21 cellular contexts compared by ENCODE assay signal in the genomic region with DNA sequence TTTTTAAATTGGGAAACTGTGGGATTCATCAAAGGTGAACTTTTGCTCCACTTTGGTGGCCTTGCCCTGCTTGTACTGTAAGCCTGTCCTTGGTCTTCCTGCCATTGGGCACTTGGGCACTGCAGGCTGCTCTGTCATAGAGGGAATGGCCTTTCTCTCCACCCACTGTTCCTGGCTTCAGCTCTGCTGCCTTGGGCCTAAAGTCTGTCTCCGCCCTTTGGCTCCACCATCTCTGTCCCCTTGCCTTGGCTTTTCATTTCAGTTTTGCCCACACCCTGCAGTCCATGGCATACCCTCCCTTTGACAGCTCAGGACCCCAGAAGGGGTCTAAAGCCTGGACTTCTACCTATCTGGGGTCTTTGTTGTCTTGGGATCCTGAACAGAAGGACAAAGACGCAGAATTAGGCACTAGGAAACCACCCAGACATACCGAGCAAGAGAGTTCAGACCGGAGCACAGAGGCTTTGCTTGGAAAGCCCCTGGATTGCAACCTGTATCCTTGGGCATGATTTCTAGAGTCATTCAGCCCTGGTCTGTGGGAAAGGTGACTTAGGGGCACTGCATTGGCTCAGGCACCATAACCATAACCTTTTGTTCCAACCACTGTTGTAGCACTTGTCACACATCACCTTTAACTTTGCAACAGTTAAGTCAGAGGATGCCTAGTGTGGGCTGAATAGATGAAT. TPM values are rescaled to one million over a fixed set of nuclear protein-coding genes. Genes with fewer than 3 reads are reported as not detected.
DNase-seq lines count a peak whose midpoint lies in the region; ATAC-seq and TF ChIP-seq lines count a peak whose summit lies in the region.
"Had no signal": no experiment of that assay in that cellular context is flagged by ENCODE, and none has a peak within 500 bp of the region (broad histone marks: within the 10 kb centered on the region; RNA-seq: fewer than 3 reads in every experiment).

No MANE protein-coding gene starts in this region.

- H3K36me3 Mint-ChIP-seq in HFFc6 (ENCODE audit: low read depth), result peaks cover 14% of the 10 kb centered on the region
- no peaks in the 10 kb centered on the region for H3K36me3 Mint-ChIP-seq in neural progenitor cell
- peaks cover 1 to 7% of the 10 kb centered on the region in 2 donors for H3K36me3 Mint-ChIP-seq in stimulated activated naive B cell treated with anti-CD40 and anti-IgM and Interleukin-4, amounts not matched to agents 10 μg/mL and 1 μg/mL and 100 μg/mL, for 72 hours

- no peaks in the 10 kb centered on the region for H3F3A ChIP-seq in neural progenitor cell (ENCODE audit: low read depth)

- no peak overlapping the region for H3K4me3 Mint-ChIP-seq in HFFc6
- H3K4me3 Mint-ChIP-seq in neural progenitor cell, result no peak overlapping the region
- H3K4me3 Mint-ChIP-seq in stimulated activated naive B cell treated with anti-CD40 and anti-IgM and Interleukin-4, amounts not matched to agents 10 μg/mL and 1 μg/mL and 100 μg/mL, for 72 hours, result no peak overlapping the region
- H3K4me3 Mint-ChIP-seq: CD14-positive monocyte, H9 had no signal

- TF ChIP-seq CTCF in HFFc6 (IDR thresholded peaks at IDR 0.05), result no peak
- TF ChIP-seq CTCF in colonic mucosa (IDR thresholded peaks at IDR 0.05), result no peak
- no peak for TF ChIP-seq CTCF in neural progenitor cell (IDR thresholded peaks at IDR 0.05)

- no peaks in the 10 kb centered on the region for H3K4me1 ChIP-seq in colonic mucosa
- peaks cover 4% of the 10 kb centered on the region for H3K4me1 ChIP-seq in neural progenitor cell
- H3K4me1 ChIP-seq in effector memory CD4-positive, alpha-beta T cell (ENCODE audit: control insufficient read depth, insufficient read depth, low read length, poor library complexity, severe bottlenecking), result no peaks in the 10 kb centered on the region
- H3K4me1 ChIP-seq: Caco-2 had no signal

- H3K9ac ChIP-seq in colonic mucosa (ENCODE audit: low read depth in 2 of 2, low read length in 2 of 2) (no peak overlapping the region), neural progenitor cell (no peak overlapping the region)

- H3K27me3 Mint-ChIP-seq in HFFc6 (ENCODE audit: insufficient read depth) (peaks cover 3% of the 10 kb centered on the region; the same call in 1 of the 2 replicates), neural progenitor cell (ENCODE audit: insufficient read depth, low read depth) (peaks cover 11% of the 10 kb centered on the region)
- peaks cover 25 to 38% of the 10 kb centered on the region in 2 donors for H3K27me3 Mint-ChIP-seq in stimulated activated naive B cell treated with anti-CD40 and anti-IgM and Interleukin-4, amounts not matched to agents 10 μg/mL and 1 μg/mL and 100 μg/mL, for 72 hours

- H3K36me3 ChIP-seq in colonic mucosa, result no peaks in the 10 kb centered on the region
- H3K36me3 ChIP-seq in neural progenitor cell, result no peaks in the 10 kb centered on the region
- H3K36me3 ChIP-seq in effector memory CD4-positive, alpha-beta T cell (ENCODE audit: control insufficient read depth, insufficient read depth, low read length), result no peaks in the 10 kb centered on the region

- no peaks in the 10 kb centered on the region for H4K20me1 ChIP-seq in neural progenitor cell (ENCODE audit: low read depth)

- no peak overlapping the region for H2AFZ ChIP-seq in neural progenitor cell (replicated peaks)

- ATAC-seq in stimulated activated naive B cell treated with anti-CD40 and anti-IgM and Interleukin-4, amounts not matched to agents 10 μg/mL and 1 μg/mL and 100 μg/mL, for 72 hours (replicated peaks), result peak; percentile 37 to 69

- H3K4me3 ChIP-seq in colonic mucosa, result no peak overlapping the region
- no peak overlapping the region for H3K4me3 ChIP-seq in neural progenitor cell
- no peak overlapping the region for H3K4me3 ChIP-seq in effector memory CD4-positive, alpha-beta T cell (ENCODE audit: insufficient read depth, low read depth, low read length, poor library complexity, severe bottlenecking)

- peaks cover 99% of the 10 kb centered on the region for H3K4me1 Mint-ChIP-seq in HFFc6 (ENCODE audit: low read depth)
- no peaks in the 10 kb centered on the region for H3K4me1 Mint-ChIP-seq in neural progenitor cell
- peaks cover 32 to 55% of the 10 kb centered on the region in 2 donors for H3K4me1 Mint-ChIP-seq in stimulated activated naive B cell treated with anti-CD40 and anti-IgM and Interleukin-4, amounts not matched to agents 10 μg/mL and 1 μg/mL and 100 μg/mL, for 72 hours

- DNase-seq in HFFc6 (no peak), colonic mucosa (peak; percentile 4), neural progenitor cell (ENCODE audit: low spot score) (no peak), A172 (ENCODE audit: low spot score) (no peak), CD1c-positive myeloid dendritic cell (ENCODE audit: extremely low spot score) (no peak)
- no peak for DNase-seq in stimulated activated naive B cell treated with anti-CD40 and anti-IgM and Interleukin-4, amounts not matched to agents 10 μg/mL and 1 μg/mL and 100 μg/mL, for 72 hours
- DNase-seq in effector memory CD4-positive, alpha-beta T cell, result no peak
- DNase-seq: AML-193, Caco-2, DMS153, GDM1, H9, NCI-H1048, NCI-H1436, NCI-H1930, NCI-H226, NCI-H82, RPMI8226, SHP77 treated with DMSO at 0.1 percent for 48 hours had no signal

- H3K79me2 ChIP-seq in neural progenitor cell (ENCODE audit: low read depth), result no peaks in the 10 kb centered on the region

- peaks cover 3% of the 10 kb centered on the region; the same call in 1 of the 2 replicates for H3K9me3 Mint-ChIP-seq in HFFc6
- peaks cover 6% of the 10 kb centered on the region for H3K9me3 Mint-ChIP-seq in neural progenitor cell
- no peaks in the 10 kb centered on the region for H3K9me3 Mint-ChIP-seq in stimulated activated naive B cell treated with anti-CD40 and anti-IgM and Interleukin-4, amounts not matched to agents 10 μg/mL and 1 μg/mL and 100 μg/mL, for 72 hours

- H3K4me2 ChIP-seq in neural progenitor cell, result no peak overlapping the region

- intact Hi-C loops in colonic mucosa (cut with DNase I), result no loop called here

- no peaks in the 10 kb centered on the region for H3K9me3 ChIP-seq in colonic mucosa
- H3K9me3 ChIP-seq in neural progenitor cell (ENCODE audit: low read depth), result no peaks in the 10 kb centered on the region
- H3K9me3 ChIP-seq in effector memory CD4-positive, alpha-beta T cell (ENCODE audit: control insufficient read depth, low read length), result no peaks in the 10 kb centered on the region
- H3K9me3 ChIP-seq: Caco-2 had no signal

- H3K27ac ChIP-seq in colonic mucosa, result no peak overlapping the region
- no peak overlapping the region for H3K27ac ChIP-seq in neural progenitor cell
- H3K27ac ChIP-seq in effector memory CD4-positive, alpha-beta T cell (ENCODE audit: insufficient read depth, low read length, poor library complexity, severe bottlenecking), result no peak overlapping the region
- H3K27ac ChIP-seq: HL-60 had no signal

- H3K27me3 ChIP-seq in colonic mucosa (no peaks in the 10 kb centered on the region), neural progenitor cell (peaks cover 15% of the 10 kb centered on the region)
- H3K27me3 ChIP-seq in effector memory CD4-positive, alpha-beta T cell (replicated peaks; ENCODE audit: control insufficient read depth, insufficient read depth, low read length, poor library complexity, severe bottlenecking), result peaks cover 13% of the 10 kb centered on the region

- H3K27ac Mint-ChIP-seq in HFFc6 (peak overlapping the region; percentile 80), neural progenitor cell (peak overlapping the region; percentile 68)
- no peak overlapping the region for H3K27ac Mint-ChIP-seq in stimulated activated naive B cell treated with anti-CD40 and anti-IgM and Interleukin-4, amounts not matched to agents 10 μg/mL and 1 μg/mL and 100 μg/mL, for 72 hours
- H3K27ac Mint-ChIP-seq: H9 had no signal

RNA-seq across cellular contexts. Expression of gene ARHGAP22, which starts 5.2 kb away (rescaled TPM):
- total RNA-seq in HFFc6 (2021; fragmentation: NEBNext Ultra II Directional; extraction: Animal tissue kit (Norgen Biotek cat#: 25700)), result 100 to 1,000 TPM in 1 of 6 experiments, 10 to 100 TPM in 5; 74.3 to 117 (median 95.7) TPM
- total RNA-seq in colonic mucosa, result 1 to 10 TPM in 1 of 2 donors, under 1 TPM in 1; 0.86 to 1.6 TPM
- total RNA-seq in neural progenitor cell (ENCODE audit: low replicate concordance), result 1.7 and 5.1 TPM in 2 replicates
- 6.1 and 8.2 TPM in 2 replicates for total RNA-seq in A172 (2014; rRNA removed; shearing (Covaris generic))
